ENCODE assay signal across 8 cellular contexts in genomic region chr6:73695619-73696421, GRCh38. TPM values are rescaled to one million over a fixed set of nuclear protein-coding genes. Genes with fewer than 3 reads are reported as not detected.
DNase-seq lines count a peak whose midpoint lies in the region; ATAC-seq and TF ChIP-seq lines count a peak whose summit lies in the region.

Gene CD109, plus strand, starts transcription at chr6:73696203. Its CDS starts 13 bp downstream, at chr6:73696216.

- DNase-seq in CD1c-positive myeloid dendritic cell (ENCODE audit: extremely low spot score) (peak; percentile 91), SJSA1 (ENCODE audit: low read depth in 1 of 2, low spot score in 2 of 2) (peak; percentile 81 to 88), cardiac septum (ENCODE audit: low spot score) (peak; percentile 81), posterior vena cava (ENCODE audit: low spot score) (peak; percentile 86), upper lobe of right lung (peak; percentile 73)

- H3K4me3 Mint-ChIP-seq in activated naive CD4-positive, alpha-beta T cell treated with anti-CD3 and anti-CD28 coated beads, Interleukin-2, amount 50 U/mL, for 24 hours = peak within 1 kb of the TSS; percentile 92

- H3K9me3 ChIP-seq in SJSA1 (replicated peaks) (no peaks in the 10 kb centered on the region), upper lobe of right lung (no peaks in the 10 kb centered on the region)

- intact Hi-C loops in cardiac septum (cut with DNase I) = no loop called here
- intact Hi-C loops in posterior vena cava (cut with DNase I) = no loop called here
- intact Hi-C loops in upper lobe of right lung (cut with DNase I) = no loop called here

- H3K36me3 Mint-ChIP-seq in activated naive CD4-positive, alpha-beta T cell treated with anti-CD3 and anti-CD28 coated beads, Interleukin-2, amount 50 U/mL, for 24 hours = peaks cover 9% of the 10 kb centered on the region

- no peak for TF ChIP-seq CTCF in upper lobe of right lung (IDR thresholded peaks at IDR 0.05)

- H3K4me1 ChIP-seq in SJSA1 (replicated peaks) = peaks cover 36% of the 10 kb centered on the region
- peaks cover 4% of the 10 kb centered on the region for H3K4me1 ChIP-seq in upper lobe of right lung

- H3K27ac ChIP-seq in SJSA1 (peak within 1 kb of the TSS; percentile 79), upper lobe of right lung (peak within 1 kb of the TSS; percentile 78)

- H3K4me3 ChIP-seq in SJSA1 = peak within 1 kb of the TSS; percentile 53
- H3K4me3 ChIP-seq in upper lobe of right lung = peak within 1 kb of the TSS; percentile 60

- H3K4me1 Mint-ChIP-seq in activated naive CD4-positive, alpha-beta T cell treated with anti-CD3 and anti-CD28 coated beads, Interleukin-2, amount 50 U/mL, for 24 hours = peaks cover 36% of the 10 kb centered on the region

- peak; percentile 54 for ATAC-seq in GM19438 (IDR thresholded peaks at IDR 0.05; ENCODE audit: low read depth, unreplicated experiment)
- ATAC-seq in HG03558 (IDR thresholded peaks at IDR 0.05; ENCODE audit: extremely low read depth, unreplicated experiment) = peak; percentile 55
- peak; percentile 83 for ATAC-seq in upper lobe of right lung

- H3K36me3 ChIP-seq in SJSA1 = peaks cover 12% of the 10 kb centered on the region
- no peaks in the 10 kb centered on the region for H3K36me3 ChIP-seq in upper lobe of right lung

- H3K27me3 ChIP-seq in SJSA1 (replicated peaks) (no peaks in the 10 kb centered on the region), upper lobe of right lung (peaks cover 3% of the 10 kb centered on the region)

- H3K27ac Mint-ChIP-seq in activated naive CD4-positive, alpha-beta T cell treated with anti-CD3 and anti-CD28 coated beads, Interleukin-2, amount 50 U/mL, for 24 hours = peak within 1 kb of the TSS; percentile 98

- peaks cover 17% of the 10 kb centered on the region for H3K27me3 Mint-ChIP-seq in activated naive CD4-positive, alpha-beta T cell treated with anti-CD3 and anti-CD28 coated beads, Interleukin-2, amount 50 U/mL, for 24 hours

- peaks cover 7% of the 10 kb centered on the region for H3K9me3 Mint-ChIP-seq in activated naive CD4-positive, alpha-beta T cell treated with anti-CD3 and anti-CD28 coated beads, Interleukin-2, amount 50 U/mL, for 24 hours

RNA-seq across cellular contexts. Expression of gene CD109, which starts in this region (rescaled TPM):
- 31.2 and 47.3 TPM in 2 replicates for total RNA-seq in SJSA1 (2014; rRNA removed; shearing (Covaris generic))
- total RNA-seq in cardiac septum (6.3 TPM), posterior vena cava (10 to 100 TPM; 20.4 to 35.9 TPM), upper lobe of right lung (22.1 TPM)

Comparison
In these comparisons a context has a peak if more than half of its experiments do, and no peak if none do; other contexts are left out.
1. Peak in every context shown above with its lines: DNase-seq, ATAC-seq, H3K4me3 ChIP-seq and H3K27ac ChIP-seq.